1 cellular context compared by ENCODE assay signal in the genomic region with DNA sequence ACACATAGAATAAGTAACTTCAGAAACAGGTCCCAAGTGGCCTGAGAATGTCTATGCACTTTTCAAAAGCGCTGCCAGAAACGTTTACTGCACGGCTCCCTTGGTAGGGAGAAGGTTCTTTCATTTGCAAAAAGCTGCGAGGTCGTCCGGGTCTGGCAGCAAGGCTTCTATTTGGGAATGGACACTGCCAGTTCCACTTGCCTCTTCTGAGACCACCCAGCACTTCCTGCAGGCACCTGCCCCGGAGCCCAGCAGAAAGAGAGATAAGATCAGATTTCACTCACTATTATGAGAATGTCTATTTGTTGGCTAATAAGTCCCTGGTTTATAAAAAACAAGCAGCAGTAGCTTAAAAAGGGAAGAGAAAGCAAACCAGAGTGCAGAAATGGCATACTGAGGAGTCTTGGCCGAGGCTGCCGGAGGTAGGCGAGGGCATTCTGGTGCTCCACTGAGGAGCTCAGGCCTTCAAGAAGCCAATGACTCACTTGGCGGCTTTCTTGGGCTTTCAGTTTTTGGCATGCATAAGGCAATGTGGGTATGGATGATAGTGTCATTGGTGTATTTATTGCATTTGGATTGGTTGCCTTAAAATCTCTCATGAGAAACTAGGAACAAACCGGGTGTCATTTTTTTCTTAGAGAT.
TF ChIP-seq lines count a peak whose summit lies in the region.

No MANE protein-coding gene starts in this region.

TF ChIP-seq in GM12878, 131 proteins besides CTCF, POLR2A, EP300 and RAD21 (continued from another document):
- TF ChIP-seq, protein P1, sequence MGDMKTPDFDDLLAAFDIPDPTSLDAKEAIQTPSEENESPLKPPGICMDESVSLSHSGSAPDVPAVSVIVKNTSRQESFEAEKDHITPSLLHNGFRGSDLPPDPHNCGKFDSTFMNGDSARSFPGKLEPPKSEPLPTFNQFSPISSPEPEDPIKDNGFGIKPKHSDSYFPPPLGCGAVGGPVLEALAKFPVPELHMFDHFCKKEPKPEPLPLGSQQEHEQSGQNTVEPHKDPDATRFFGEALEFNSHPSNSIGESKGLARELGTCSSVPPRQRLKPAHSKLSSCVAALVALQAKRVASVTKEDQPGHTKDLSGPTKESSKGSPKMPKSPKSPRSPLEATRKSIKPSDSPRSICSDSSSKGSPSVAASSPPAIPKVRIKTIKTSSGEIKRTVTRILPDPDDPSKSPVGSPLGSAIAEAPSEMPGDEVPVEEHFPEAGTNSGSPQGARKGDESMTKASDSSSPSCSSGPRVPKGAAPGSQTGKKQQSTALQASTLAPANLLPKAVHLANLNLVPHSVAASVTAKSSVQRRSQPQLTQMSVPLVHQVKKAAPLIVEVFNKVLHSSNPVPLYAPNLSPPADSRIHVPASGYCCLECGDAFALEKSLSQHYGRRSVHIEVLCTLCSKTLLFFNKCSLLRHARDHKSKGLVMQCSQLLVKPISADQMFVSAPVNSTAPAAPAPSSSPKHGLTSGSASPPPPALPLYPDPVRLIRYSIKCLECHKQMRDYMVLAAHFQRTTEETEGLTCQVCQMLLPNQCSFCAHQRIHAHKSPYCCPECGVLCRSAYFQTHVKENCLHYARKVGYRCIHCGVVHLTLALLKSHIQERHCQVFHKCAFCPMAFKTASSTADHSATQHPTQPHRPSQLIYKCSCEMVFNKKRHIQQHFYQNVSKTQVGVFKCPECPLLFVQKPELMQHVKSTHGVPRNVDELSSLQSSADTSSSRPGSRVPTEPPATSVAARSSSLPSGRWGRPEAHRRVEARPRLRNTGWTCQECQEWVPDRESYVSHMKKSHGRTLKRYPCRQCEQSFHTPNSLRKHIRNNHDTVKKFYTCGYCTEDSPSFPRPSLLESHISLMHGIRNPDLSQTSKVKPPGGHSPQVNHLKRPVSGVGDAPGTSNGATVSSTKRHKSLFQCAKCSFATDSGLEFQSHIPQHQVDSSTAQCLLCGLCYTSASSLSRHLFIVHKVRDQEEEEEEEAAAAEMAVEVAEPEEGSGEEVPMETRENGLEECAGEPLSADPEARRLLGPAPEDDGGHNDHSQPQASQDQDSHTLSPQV (IDR thresholded peaks at IDR 0.05) = no peak
- TF ChIP-seq SUZ12 (IDR thresholded peaks at IDR 0.05; ENCODE audit: unreplicated experiment) = no peak
